8 cellular contexts compared by ENCODE assay signal in genomic region chr1:46223472-46223943, GRCh38. TPM values are rescaled to one million over a fixed set of nuclear protein-coding genes. Genes with fewer than 3 reads are reported as not detected.
DNase-seq lines count a peak whose midpoint lies in the region; ATAC-seq and TF ChIP-seq lines count a peak whose summit lies in the region.

No MANE protein-coding gene starts in this region.

- ATAC-seq in GM21825 (IDR thresholded peaks at IDR 0.05; ENCODE audit: unreplicated experiment) (peak; percentile 68), heart left ventricle (peak; percentile 72 to 91 (median 84)), psoas muscle (peak; percentile 90 to 98 (median 94)), GM19452 (IDR thresholded peaks at IDR 0.05; ENCODE audit: unreplicated experiment) (no peak)
- peak; percentile 95 for ATAC-seq in activated naive CD8-positive, alpha-beta T cell treated with anti-CD3 and anti-CD28 coated beads, Interleukin-2, amount 10 ng/mL, durations not matched to agents 7 days and 5 days (ENCODE audit: low read depth)

- TF ChIP-seq POLR2A in heart left ventricle (IDR thresholded peaks at IDR 0.05): no peak

- DNase-seq in D341Med (ENCODE audit: low spot score) (peak; percentile 70), NCI-H1048 (lab: John Stamatoyannopoulos, UW) (peak; percentile 54), SKM-1 (lab: John Stamatoyannopoulos, UW; ENCODE audit: unreplicated experiment) (peak; percentile 53), heart left ventricle (peak; percentile 55 to 79 (median 62)), psoas muscle (peak; percentile 56 to 75)
- peak; percentile 41 for DNase-seq in activated naive CD8-positive, alpha-beta T cell treated with anti-CD3 and anti-CD28 coated beads, Interleukin-2, amount 10 ng/mL, durations not matched to agents 7 days and 5 days

- intact Hi-C loops in heart left ventricle (cut with DNase I) (loop anchor here in 6 of 10 donors (2.0 to 5.0 kb wide), 2 partner anchors 186 to 187 kb away; no protein-coding TSS in a partner anchor), psoas muscle (cut with DNase I) (loop anchor here (1.0 to 5.0 kb wide), 3 partner anchors 41 to 186 kb away; no protein-coding TSS in a partner anchor)

- no peak overlapping the region for H3K4me3 Mint-ChIP-seq in activated naive CD8-positive, alpha-beta T cell treated with anti-CD3 and anti-CD28 coated beads, Interleukin-2, amount 10 ng/mL, durations not matched to agents 7 days and 5 days

- peaks cover 3% of the 10 kb centered on the region for H3K4me1 Mint-ChIP-seq in activated naive CD8-positive, alpha-beta T cell treated with anti-CD3 and anti-CD28 coated beads, Interleukin-2, amount 10 ng/mL, durations not matched to agents 7 days and 5 days

- H3K27me3 ChIP-seq in heart left ventricle (no peaks in the 10 kb centered on the region), psoas muscle (ENCODE audit: insufficient read depth in 3 of 3, low read length in 2 of 3) (no peaks in the 10 kb centered on the region)

- TF ChIP-seq CTCF in heart left ventricle (IDR thresholded peaks at IDR 0.05) (peak; percentile 79 to 95 (median 90)), psoas muscle (IDR thresholded peaks at IDR 0.05) (peak; percentile 90)

- no peaks in the 10 kb centered on the region for H3K9me3 Mint-ChIP-seq in activated naive CD8-positive, alpha-beta T cell treated with anti-CD3 and anti-CD28 coated beads, Interleukin-2, amount 10 ng/mL, durations not matched to agents 7 days and 5 days

- POLR2A ChIA-PET in activated naive CD8-positive, alpha-beta T cell treated with anti-CD3 and anti-CD28 coated beads, Interleukin-2, amount 10 ng/mL, durations not matched to agents 7 days and 5 days (lab: Charles Lee): interaction anchor here (0.6 to 1.0 kb wide), 4 partner anchors 21 to 639 kb away, joined by 3 to 5 read pairs (median 3); partner anchors contain the start of gene POMGNT1

- H3K4me3 ChIP-seq in heart left ventricle (no peak overlapping the region), psoas muscle (no peak overlapping the region)

- H3K27me3 Mint-ChIP-seq in activated naive CD8-positive, alpha-beta T cell treated with anti-CD3 and anti-CD28 coated beads, Interleukin-2, amount 10 ng/mL, durations not matched to agents 7 days and 5 days: peaks cover 2% of the 10 kb centered on the region

- peak overlapping the region; percentile 18 for H3K27ac Mint-ChIP-seq in activated naive CD8-positive, alpha-beta T cell treated with anti-CD3 and anti-CD28 coated beads, Interleukin-2, amount 10 ng/mL, durations not matched to agents 7 days and 5 days

- H3K27ac ChIP-seq in heart left ventricle (no peak overlapping the region), psoas muscle (no peak overlapping the region)

- WGBS in heart left ventricle, 4 donors: 6 to 19% (median 13%) methylated on average over 6 of the region's 6 CpGs
- WGBS in psoas muscle, 3 donors: 9 to 15% (median 12%) methylated on average over 6 of the region's 6 CpGs

- no peaks in the 10 kb centered on the region for H3K9me3 ChIP-seq in heart left ventricle
- no peaks in the 10 kb centered on the region for H3K9me3 ChIP-seq in psoas muscle

- no peaks in the 10 kb centered on the region for H3K36me3 Mint-ChIP-seq in activated naive CD8-positive, alpha-beta T cell treated with anti-CD3 and anti-CD28 coated beads, Interleukin-2, amount 10 ng/mL, durations not matched to agents 7 days and 5 days

- peaks cover 0 to 25% (median 0%) of the 10 kb centered on the region in 12 donors for H3K4me1 ChIP-seq in heart left ventricle
- peaks cover 4% of the 10 kb centered on the region for H3K4me1 ChIP-seq in psoas muscle

- peaks cover 0 to 18% (median 0%) of the 10 kb centered on the region in 9 donors for H3K36me3 ChIP-seq in heart left ventricle
- H3K36me3 ChIP-seq in psoas muscle (ENCODE audit: insufficient read depth in 1 of 2, low read depth in 1 of 2): no peaks in the 10 kb centered on the region

RNA-seq across cellular contexts. Expression of gene LURAP1, which starts 20.4 kb away (rescaled TPM):
- total RNA-seq in activated naive CD8-positive, alpha-beta T cell treated with anti-CD3 and anti-CD28 coated beads, Interleukin-2, amount 10 ng/mL, durations not matched to agents 7 days and 5 days: under 1 TPM; 0.20 to 0.36 TPM
- total RNA-seq in heart left ventricle (10 to 100 TPM in 2 of 9 donors, 1 to 10 TPM in 7; 7.1 to 10.6 (median 8.9) TPM), psoas muscle (under 1 TPM; 0.29 to 0.77 (median 0.64) TPM)
- polyA plus RNA-seq in heart left ventricle (10 to 100 TPM in 1 of 2 donors, 1 to 10 TPM in 1; 5.9 to 10.5 TPM), psoas muscle (1 to 10 TPM in 1 of 3 donors, under 1 TPM in 2; 0.25 to 1.6 (median 0.28) TPM)

RNA-seq across cellular contexts. Expression of gene RAD54L, which starts 24.1 kb away (rescaled TPM):
- total RNA-seq in activated naive CD8-positive, alpha-beta T cell treated with anti-CD3 and anti-CD28 coated beads, Interleukin-2, amount 10 ng/mL, durations not matched to agents 7 days and 5 days: 10 to 100 TPM; 47.9 to 50.8 TPM
- total RNA-seq in heart left ventricle: 1 to 10 TPM in 4 of 9 donors, under 1 TPM in 4, not detected in 1; 0.44 to 4.0 (median 0.87) TPM
- under 1 TPM; 0.30 to 0.33 TPM for polyA plus RNA-seq in heart left ventricle
- total RNA-seq in psoas muscle: under 1 TPM in 1 of 4 donors, not detected in 3; 0.25 TPM
- under 1 TPM in 2 of 3 donors, not detected in 1; 0.08 to 0.22 TPM for polyA plus RNA-seq in psoas muscle

RNA-seq across cellular contexts. Expression of gene POMGNT1, which starts 25.3 kb away (rescaled TPM):
- total RNA-seq in activated naive CD8-positive, alpha-beta T cell treated with anti-CD3 and anti-CD28 coated beads, Interleukin-2, amount 10 ng/mL, durations not matched to agents 7 days and 5 days: 10 to 100 TPM; 32.7 to 34.3 TPM
- 100 to 1,000 TPM; 117 to 203 (median 144) TPM for total RNA-seq in heart left ventricle
- polyA plus RNA-seq in heart left ventricle: 100 to 1,000 TPM in 1 of 2 donors, 10 to 100 TPM in 1; 85.2 to 117 TPM
- total RNA-seq in psoas muscle: 100 to 1,000 TPM in 1 of 4 donors, 10 to 100 TPM in 3; 73.5 to 100 (median 87.6) TPM
- 10 to 100 TPM; 63.1 to 89.5 (median 81.1) TPM for polyA plus RNA-seq in psoas muscle

RNA-seq across cellular contexts. Expression of gene P3R3URF, which starts 47.2 kb away (rescaled TPM):
- not detected for total RNA-seq in activated naive CD8-positive, alpha-beta T cell treated with anti-CD3 and anti-CD28 coated beads, Interleukin-2, amount 10 ng/mL, durations not matched to agents 7 days and 5 days
- total RNA-seq in heart left ventricle: not detected
- polyA plus RNA-seq in heart left ventricle: not detected
- not detected for total RNA-seq in psoas muscle
- not detected for polyA plus RNA-seq in psoas muscle

RNA-seq across cellular contexts. Expression of gene TSPAN1, which starts 48.6 kb away (rescaled TPM):
- total RNA-seq in activated naive CD8-positive, alpha-beta T cell treated with anti-CD3 and anti-CD28 coated beads, Interleukin-2, amount 10 ng/mL, durations not matched to agents 7 days and 5 days: not detected
- total RNA-seq in heart left ventricle (1 to 10 TPM in 5 of 9 donors, under 1 TPM in 4; 0.63 to 3.5 (median 1.1) TPM), psoas muscle (1 to 10 TPM; 1.2 to 5.0 (median 3.0) TPM)
- polyA plus RNA-seq in heart left ventricle (1 to 10 TPM in 1 of 2 donors, under 1 TPM in 1; 0.65 to 5.5 TPM), psoas muscle (10 to 100 TPM in 1 of 3 donors, 1 to 10 TPM in 2; 4.0 to 14.7 (median 4.5) TPM)

Comparison
In these comparisons a context has a peak if more than half of its experiments do, and no peak if none do; other contexts are left out.
1. RNA of gene LURAP1, which starts 20.4 kb away (total RNA-seq): 7.1 to 10.6 TPM in heart left ventricle; 0.29 to 0.77 TPM in psoas muscle and 0.20 to 0.36 TPM in activated naive CD8-positive, alpha-beta T cell treated with anti-CD3 and anti-CD28 coated beads, Interleukin-2, amount 10 ng/mL, durations not matched to agents 7 days and 5 days; every median in the first group is over 4 times any median in the second.
2. RNA of gene RAD54L, which starts 24.1 kb away (total RNA-seq): 47.9 to 50.8 TPM in activated naive CD8-positive, alpha-beta T cell treated with anti-CD3 and anti-CD28 coated beads, Interleukin-2, amount 10 ng/mL, durations not matched to agents 7 days and 5 days; 0.44 to 4.0 TPM in heart left ventricle and 0.25 TPM in psoas muscle; every median in the first group is over 4 times any median in the second.
3. Peak in every context shown above with its lines, with median percentiles within 50 percentile points of each other: DNase-seq.